ENCODE assay signal across 39 cellular contexts in the genomic region with DNA sequence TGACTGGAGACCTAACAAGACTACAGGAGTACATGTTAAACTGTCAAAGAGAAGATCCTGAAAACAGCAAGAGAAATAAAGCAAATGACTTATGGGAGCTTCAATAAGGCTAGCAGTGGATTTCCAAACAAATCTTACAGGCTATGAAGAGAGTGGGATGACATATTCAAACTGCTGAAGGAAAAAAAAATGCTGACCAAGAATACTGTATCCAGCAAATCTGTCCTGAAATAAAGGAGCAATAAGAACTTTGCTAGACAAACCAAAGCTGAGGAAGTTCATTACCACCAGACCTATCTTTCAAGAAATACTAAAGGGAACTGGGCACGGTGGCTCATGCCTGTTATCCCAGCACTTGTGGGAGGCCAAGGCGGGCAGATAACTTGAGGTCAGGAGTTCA. TPM values are rescaled to one million over a fixed set of nuclear protein-coding genes. Genes with fewer than 3 reads are reported as not detected.
"Had no signal": no experiment of that assay in that cellular context is flagged by ENCODE, and none has a peak within 500 bp of the region (broad histone marks: within the 10 kb centered on the region; RNA-seq: fewer than 3 reads in every experiment).

No MANE protein-coding gene starts in this region.

- H3K4me3 ChIP-seq: ascending aorta, cardiac muscle cell had no signal

- DNase-seq: activated B cell treated with CpG ODN at 0.5 μM for 24 hours; activated CD4-positive, alpha-beta memory T cell treated with anti-CD3 and anti-CD28 coated beads for 36 hours; activated CD4-positive, alpha-beta T cell treated with anti-CD3 and anti-CD28 coated beads for 4 hours; activated CD4-positive, alpha-beta T cell treated with anti-CD3 and anti-CD28 coated beads, Interleukin-2, amount 10 ng/mL, durations not matched to agents 24 days and 14 days; activated CD4-positive, alpha-beta T cell treated with anti-CD3 and anti-CD28 coated beads, Interleukin-2, amount 50 U/mL, for 1 hour; activated CD4-positive, alpha-beta T cell treated with anti-CD3 and anti-CD28 coated beads, Interleukin-2, amount 50 U/mL, for 4 hours; activated CD4-positive, CD25-positive, alpha-beta regulatory T cell treated with anti-CD3 and anti-CD28 coated beads, Interleukin-2, amount 50 U/mL, for 72 hours; activated CD8-positive, alpha-beta memory T cell treated with anti-CD3 and anti-CD28 coated beads, Interleukin-2, amount 50 U/mL, for 4 hours; activated CD8-positive, alpha-beta T cell treated with anti-CD3 and anti-CD28 coated beads for 36 hours; activated effector memory CD4-positive, alpha-beta T cell treated with anti-CD3 and anti-CD28 coated beads, Interleukin-2, amount 50 U/mL, for 16 hours; activated naive CD4-positive, alpha-beta T cell treated with anti-CD3 and anti-CD28 coated beads, Interleukin-2, amount 10 ng/mL, durations not matched to agents 7 days and 5 days; activated naive CD4-positive, alpha-beta T cell treated with Interleukin-2 at 50 U/mL for 16 hours; activated naive CD8-positive, alpha-beta T cell treated with anti-CD3 and anti-CD28 coated beads, Interleukin-2, amount 10 ng/mL, durations not matched to agents 7 days and 5 days; activated naive CD8-positive, alpha-beta T cell treated with anti-CD3 and anti-CD28 coated beads, Interleukin-2, amount 50 U/mL, for 24 hours; activated T-cell treated with anti-CD3 and anti-CD28 coated beads for 4 hours; activated T-cell treated with anti-CD3 and anti-CD28 coated beads, Interleukin-2, amount 50 U/mL, for 1 hour; activated T-cell treated with anti-CD3 and anti-CD28 coated beads, Interleukin-2, amount 50 U/mL, for 4 hours; activated T-cell treated with anti-CD3 and anti-CD28 coated beads, Interleukin-2, amount 50 U/mL, for 72 hours; amygdala; anterior cingulate cortex; caudate nucleus; T-helper 2 cell; T-helper 9 cell had no signal

- FAIRE-seq: bronchial epithelial cell, colon, TTC549 had no signal

- H3K27ac ChIP-seq: ascending aorta, cardiac muscle cell, VCaP had no signal

- ATAC-seq: activated CD8-positive, alpha-beta T cell treated with anti-CD3 and anti-CD28 coated beads for 36 hours; activated naive CD8-positive, alpha-beta T cell treated with anti-CD3 and anti-CD28 coated beads, Interleukin-2, amount 50 U/mL, for 24 hours; activated T-cell treated with anti-CD3 and anti-CD28 coated beads, Interleukin-2, amount 50 U/mL, for 4 hours; activated T-cell treated with anti-CD3 and anti-CD28 coated beads, Interleukin-2, amount 50 U/mL, for 72 hours; activated T-helper 17 cell treated with anti-CD3 and anti-CD28 coated beads, Interleukin-2, amount 50 U/mL, for 72 hours had no signal

- H3K4me3 Mint-ChIP-seq: activated B cell treated with CpG ODN at 0.5 μM for 24 hours; activated CD4-positive, alpha-beta memory T cell treated with anti-CD3 and anti-CD28 coated beads for 36 hours; activated CD4-positive, alpha-beta T cell treated with anti-CD3 and anti-CD28 coated beads, Interleukin-2, amount 10 ng/mL, durations not matched to agents 24 days and 14 days; activated CD8-positive, alpha-beta T cell treated with anti-CD3 and anti-CD28 coated beads for 36 hours; activated naive CD4-positive, alpha-beta T cell treated with anti-CD3 and anti-CD28 coated beads, Interleukin-2, amount 10 ng/mL, durations not matched to agents 7 days and 5 days; activated naive CD4-positive, alpha-beta T cell treated with anti-CD3 and anti-CD28 coated beads, Interleukin-2, amount 50 U/mL, for 24 hours; activated naive CD8-positive, alpha-beta T cell; activated naive CD8-positive, alpha-beta T cell treated with anti-CD3 and anti-CD28 coated beads, Interleukin-2, amount 10 ng/mL, durations not matched to agents 7 days and 5 days; activated naive CD8-positive, alpha-beta T cell treated with anti-CD3 and anti-CD28 coated beads, Interleukin-2, amount 50 U/mL, for 24 hours; activated T-cell treated with anti-CD3 and anti-CD28 coated beads, Interleukin-2, amount 50 U/mL, for 4 hours; activated T-cell treated with anti-CD3 and anti-CD28 coated beads, Interleukin-2, amount 50 U/mL, for 72 hours; activated T-helper 1 cell treated with anti-CD3 and anti-CD28 coated beads, Interleukin-12 subunit alpha, Interleukin-12 subunit beta, Interleukin-2, Interleukin-4 antibody, amounts not matched to agents 30 ng/mL and 10 ng/mL and 1 ng/mL, durations not matched to agents 14 hours and 24 hours and 36 hours; activated T-helper 17 cell treated with anti-CD3 and anti-CD28 coated beads, Interleukin-2, amount 50 U/mL, for 72 hours; brain; central memory CD8-positive, alpha-beta T cell; T-helper 1 cell treated with Interleukin-12 subunit alpha and Interleukin-12 subunit beta and Interleukin-4 antibody, amounts not matched to agents 30 μg/mL and 1 μg/mL, for 36 hours; T-helper 2 cell treated with Interferon-gamma antibody and Interleukin-4, amounts not matched to agents 5 μg/mL and 100 μg/mL, for 36 hours had no signal

- H3K27me3 Mint-ChIP-seq: activated B cell treated with CpG ODN at 0.5 μM for 24 hours; activated CD4-positive, alpha-beta memory T cell treated with anti-CD3 and anti-CD28 coated beads for 36 hours; activated naive CD4-positive, alpha-beta T cell treated with anti-CD3 and anti-CD28 coated beads, Interleukin-2, amount 50 U/mL, for 24 hours; activated naive CD8-positive, alpha-beta T cell; activated naive CD8-positive, alpha-beta T cell treated with anti-CD3 and anti-CD28 coated beads, Interleukin-2, amount 50 U/mL, for 24 hours; activated T-helper 17 cell treated with anti-CD3 and anti-CD28 coated beads, Interleukin-2, amount 50 U/mL, for 72 hours; brain; central memory CD8-positive, alpha-beta T cell had no signal

- H3K4me1 Mint-ChIP-seq: activated naive CD4-positive, alpha-beta T cell treated with anti-CD3 and anti-CD28 coated beads, Interleukin-2, amount 10 ng/mL, durations not matched to agents 7 days and 5 days; activated naive CD4-positive, alpha-beta T cell treated with anti-CD3 and anti-CD28 coated beads, Interleukin-2, amount 50 U/mL, for 24 hours; activated T-helper 17 cell treated with anti-CD3 and anti-CD28 coated beads, Interleukin-2, amount 50 U/mL, for 72 hours; brain; central memory CD8-positive, alpha-beta T cell had no signal

- H3K27me3 ChIP-seq: ascending aorta, cardiac muscle cell had no signal

- H3K36me3 ChIP-seq: cardiac muscle cell had no signal

- H3K27ac Mint-ChIP-seq: activated B cell treated with CpG ODN at 0.5 μM for 24 hours; activated CD4-positive, alpha-beta memory T cell treated with anti-CD3 and anti-CD28 coated beads for 36 hours; activated CD4-positive, alpha-beta T cell treated with anti-CD3 and anti-CD28 coated beads, Interleukin-2, amount 10 ng/mL, durations not matched to agents 24 days and 14 days; activated CD8-positive, alpha-beta T cell treated with anti-CD3 and anti-CD28 coated beads for 36 hours; activated naive CD4-positive, alpha-beta T cell treated with anti-CD3 and anti-CD28 coated beads, Interleukin-2, amount 10 ng/mL, durations not matched to agents 7 days and 5 days; activated naive CD4-positive, alpha-beta T cell treated with anti-CD3 and anti-CD28 coated beads, Interleukin-2, amount 50 U/mL, for 24 hours; activated naive CD8-positive, alpha-beta T cell; activated naive CD8-positive, alpha-beta T cell treated with anti-CD3 and anti-CD28 coated beads, Interleukin-2, amount 10 ng/mL, durations not matched to agents 7 days and 5 days; activated naive CD8-positive, alpha-beta T cell treated with anti-CD3 and anti-CD28 coated beads, Interleukin-2, amount 50 U/mL, for 24 hours; activated T-cell treated with anti-CD3 and anti-CD28 coated beads, Interleukin-2, amount 50 U/mL, for 72 hours; activated T-helper 1 cell treated with anti-CD3 and anti-CD28 coated beads, Interleukin-12 subunit alpha, Interleukin-12 subunit beta, Interleukin-2, Interleukin-4 antibody, amounts not matched to agents 30 ng/mL and 10 ng/mL and 1 ng/mL, durations not matched to agents 14 hours and 24 hours and 36 hours; activated T-helper 17 cell treated with anti-CD3 and anti-CD28 coated beads, Interleukin-2, amount 50 U/mL, for 72 hours; brain; T-helper 1 cell treated with Interleukin-12 subunit alpha and Interleukin-12 subunit beta and Interleukin-4 antibody, amounts not matched to agents 30 μg/mL and 1 μg/mL, for 36 hours; T-helper 2 cell treated with Interferon-gamma antibody and Interleukin-4, amounts not matched to agents 5 μg/mL and 100 μg/mL, for 36 hours had no signal

- H3K4me1 ChIP-seq: ascending aorta had no signal

RNA-seq across cellular contexts. Expression of a gene that starts 30.0 kb away (rescaled TPM):
- total RNA-seq: activated B cell treated with CpG ODN at 0.5 μM for 24 hours; activated CD4-positive, alpha-beta memory T cell treated with anti-CD3 and anti-CD28 coated beads for 36 hours; activated CD4-positive, alpha-beta T cell treated with anti-CD3 and anti-CD28 coated beads, Interleukin-2, amount 10 ng/mL, durations not matched to agents 24 days and 14 days; activated CD8-positive, alpha-beta memory T cell treated with anti-CD3 and anti-CD28 coated beads for 36 hours; activated CD8-positive, alpha-beta T cell treated with anti-CD3 and anti-CD28 coated beads for 36 hours; activated naive CD8-positive, alpha-beta T cell treated with anti-CD3 and anti-CD28 coated beads, Interleukin-2, amount 10 ng/mL, durations not matched to agents 7 days and 5 days; activated T-cell treated with anti-CD3 and anti-CD28 coated beads, Interleukin-2, amount 50 U/mL, for 72 hours; activated T-helper 1 cell treated with anti-CD3 and anti-CD28 coated beads, Interleukin-12 subunit alpha, Interleukin-12 subunit beta, Interleukin-2, Interleukin-4 antibody, amounts not matched to agents 30 ng/mL and 10 ng/mL and 1 ng/mL, durations not matched to agents 14 hours and 24 hours and 36 hours; activated T-helper 17 cell treated with anti-CD3 and anti-CD28 coated beads, Interleukin-2, amount 50 U/mL, for 72 hours; ascending aorta; bronchial epithelial cell; cardiac muscle cell; cerebellum had no signal

RNA-seq across cellular contexts. Expression of a gene that starts 41.9 kb away (rescaled TPM):
- total RNA-seq: activated B cell treated with CpG ODN at 0.5 μM for 24 hours; activated CD4-positive, alpha-beta memory T cell treated with anti-CD3 and anti-CD28 coated beads for 36 hours; activated CD4-positive, alpha-beta T cell treated with anti-CD3 and anti-CD28 coated beads, Interleukin-2, amount 10 ng/mL, durations not matched to agents 24 days and 14 days; activated CD8-positive, alpha-beta memory T cell treated with anti-CD3 and anti-CD28 coated beads for 36 hours; activated CD8-positive, alpha-beta T cell treated with anti-CD3 and anti-CD28 coated beads for 36 hours; activated naive CD8-positive, alpha-beta T cell treated with anti-CD3 and anti-CD28 coated beads, Interleukin-2, amount 10 ng/mL, durations not matched to agents 7 days and 5 days; activated T-cell treated with anti-CD3 and anti-CD28 coated beads, Interleukin-2, amount 50 U/mL, for 72 hours; activated T-helper 1 cell treated with anti-CD3 and anti-CD28 coated beads, Interleukin-12 subunit alpha, Interleukin-12 subunit beta, Interleukin-2, Interleukin-4 antibody, amounts not matched to agents 30 ng/mL and 10 ng/mL and 1 ng/mL, durations not matched to agents 14 hours and 24 hours and 36 hours; activated T-helper 17 cell treated with anti-CD3 and anti-CD28 coated beads, Interleukin-2, amount 50 U/mL, for 72 hours; ascending aorta; bronchial epithelial cell; cardiac muscle cell; cerebellum had no signal
